Comparison of ENCODE assay signal across 20 cellular contexts in the genomic region with DNA sequence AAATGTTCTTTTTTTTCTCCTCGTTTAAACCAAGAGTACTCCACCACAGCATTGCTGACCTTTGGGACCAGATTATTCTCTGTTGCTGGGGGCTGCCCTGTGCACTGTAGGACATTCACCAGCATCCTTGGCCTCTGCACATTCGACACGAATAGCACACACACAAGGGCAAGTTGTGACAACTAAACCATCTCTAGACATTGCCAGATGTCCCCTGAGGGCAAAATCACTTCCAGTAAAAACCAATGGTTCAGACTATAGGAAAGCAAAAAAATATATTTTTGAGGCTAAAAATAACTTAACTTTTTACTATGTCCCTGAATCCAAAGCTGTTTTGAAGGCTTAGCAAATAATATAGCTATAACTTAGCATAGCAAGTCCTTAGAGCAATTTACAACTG.
"Had no signal": no experiment of that assay in that cellular context is flagged by ENCODE, and none has a peak within 500 bp of the region (broad histone marks: within the 10 kb centered on the region; RNA-seq: fewer than 3 reads in every experiment).

No MANE protein-coding gene starts in this region.

- H3K27ac ChIP-seq: ascending aorta, body of pancreas, Peyer's patch, SJSA1 had no signal

- H3K36me3 ChIP-seq: ascending aorta, Peyer's patch, SJSA1 had no signal

- ATAC-seq: activated CD4-positive, CD25-positive, alpha-beta regulatory T cell treated with anti-CD3 and anti-CD28 coated beads, Interleukin-2, amount 50 U/mL, for 24 hours; activated CD8-positive, alpha-beta T cell treated with anti-CD3 and anti-CD28 coated beads, Interleukin-2, amount 10 ng/mL, durations not matched to agents 7 days and 5 days; body of pancreas had no signal

- H3K4me3 ChIP-seq: ascending aorta, body of pancreas, Peyer's patch, SJSA1 had no signal

- DNase-seq: activated CD4-positive, alpha-beta T cell treated with anti-CD3 and anti-CD28 coated beads for 4 hours; activated CD4-positive, alpha-beta T cell treated with anti-CD3 and anti-CD28 coated beads, Interleukin-2, amount 50 U/mL, for 4 hours; activated CD8-positive, alpha-beta T cell treated with anti-CD3 and anti-CD28 coated beads, Interleukin-2, amount 10 ng/mL, durations not matched to agents 7 days and 5 days; activated effector memory CD4-positive, alpha-beta T cell treated with Interleukin-2 at 50 U/mL for 16 hours; activated naive CD4-positive, alpha-beta T cell; activated T-cell treated with anti-CD3 and anti-CD28 coated beads, Interleukin-2, amount 50 U/mL, for 24 hours; amniotic stem cell; body of pancreas; Kasumi-1; NCI-H1048; NCI-H146; NCI-H187 treated with DMSO at 0.1 percent for 48 hours; NCI-H2081 treated with DMSO at 0.1 percent for 48 hours; NCI-H446; NCI-H524; Peyer's patch; SHP77 had no signal

- H3K4me1 ChIP-seq: ascending aorta, body of pancreas, Peyer's patch had no signal

- H3K27me3 ChIP-seq: ascending aorta, body of pancreas, Peyer's patch, SJSA1 had no signal
